ENCODE assay signal across 1 cellular context in genomic region chr16:89917773-89918452, GRCh38.
TF ChIP-seq lines count a peak whose summit lies in the region.

No MANE protein-coding gene starts in this region.

TF ChIP-seq in K562, 482 proteins besides CTCF, POLR2A, EP300 and RAD21 (continued from another document and continues in another):
- TF ChIP-seq NFIC (IDR thresholded peaks at IDR 0.05) (peak; percentile 10; the same call in 1 of the 2 replicates), MYC (IDR thresholded peaks at IDR 0.05; ENCODE audit: low read depth, low read length) (peak; percentile 83), MYC (CRISPR knock-in tag; IDR thresholded peaks at IDR 0.05; ENCODE audit: borderline replicate concordance, low read depth) (no peak), CREBBP (IDR thresholded peaks at IDR 0.05; ENCODE audit: low read depth, low read length) (no peak), KLF1 (tag; IDR thresholded peaks at IDR 0.05) (peak; percentile 77; the same call in 1 of the 2 replicates), MAZ (CRISPR knock-in tag; conservative IDR thresholded peaks at IDR 0.05 in 1 of 2, IDR thresholded peaks at IDR 0.05 in 1 of 2) (peak in 1 of 2 experiments; percentile 15; a peak in 2 of 4 replicates), U2AF2 (optimal IDR thresholded peaks at IDR 0.05; ENCODE audit: low read depth, low read length) (no peak), ARID4B (CRISPR knock-in tag; IDR thresholded peaks at IDR 0.05) (peak; percentile 68; the same call in 1 of the 2 replicates), TEAD1 (CRISPR knock-in tag; IDR thresholded peaks at IDR 0.05) (0 out of 4 replicates have a peak, but pooled peaks of 1 of the 2 experiments have one; percentile 29), ATF6 (CRISPR knock-in tag; IDR thresholded peaks at IDR 0.05) (peak; percentile 58; the same call in 1 of the 2 replicates), ARID1B (IDR thresholded peaks at IDR 0.05) (peak; percentile 15; the same call in 1 of the 2 replicates), HNRNPH1 (optimal IDR thresholded peaks at IDR 0.05; ENCODE audit: low read depth, low read length) (no peak), NR2C2 (CRISPR knock-in tag; IDR thresholded peaks at IDR 0.05) (peak; percentile 33; the same call in 1 of the 2 replicates), NR2C2 (tag; IDR thresholded peaks at IDR 0.05) (no peak), MITF (IDR thresholded peaks at IDR 0.05) (0 out of 2 replicates have a peak, but pooled peaks have one; percentile 11), NFXL1 (CRISPR knock-in tag; IDR thresholded peaks at IDR 0.05) (no peak), HDAC6 (IDR thresholded peaks at IDR 0.05; ENCODE audit: low read depth, low read length) (no peak), MXI1 (IDR thresholded peaks at IDR 0.05; ENCODE audit: low read depth, low read length) (peak; percentile 43; the same call in 1 of the 2 replicates), ZNF592 (IDR thresholded peaks at IDR 0.05) (peak; percentile 93), BRD4 (IDR thresholded peaks at IDR 0.05) (no peak)
- TF ChIP-seq, protein P1, sequence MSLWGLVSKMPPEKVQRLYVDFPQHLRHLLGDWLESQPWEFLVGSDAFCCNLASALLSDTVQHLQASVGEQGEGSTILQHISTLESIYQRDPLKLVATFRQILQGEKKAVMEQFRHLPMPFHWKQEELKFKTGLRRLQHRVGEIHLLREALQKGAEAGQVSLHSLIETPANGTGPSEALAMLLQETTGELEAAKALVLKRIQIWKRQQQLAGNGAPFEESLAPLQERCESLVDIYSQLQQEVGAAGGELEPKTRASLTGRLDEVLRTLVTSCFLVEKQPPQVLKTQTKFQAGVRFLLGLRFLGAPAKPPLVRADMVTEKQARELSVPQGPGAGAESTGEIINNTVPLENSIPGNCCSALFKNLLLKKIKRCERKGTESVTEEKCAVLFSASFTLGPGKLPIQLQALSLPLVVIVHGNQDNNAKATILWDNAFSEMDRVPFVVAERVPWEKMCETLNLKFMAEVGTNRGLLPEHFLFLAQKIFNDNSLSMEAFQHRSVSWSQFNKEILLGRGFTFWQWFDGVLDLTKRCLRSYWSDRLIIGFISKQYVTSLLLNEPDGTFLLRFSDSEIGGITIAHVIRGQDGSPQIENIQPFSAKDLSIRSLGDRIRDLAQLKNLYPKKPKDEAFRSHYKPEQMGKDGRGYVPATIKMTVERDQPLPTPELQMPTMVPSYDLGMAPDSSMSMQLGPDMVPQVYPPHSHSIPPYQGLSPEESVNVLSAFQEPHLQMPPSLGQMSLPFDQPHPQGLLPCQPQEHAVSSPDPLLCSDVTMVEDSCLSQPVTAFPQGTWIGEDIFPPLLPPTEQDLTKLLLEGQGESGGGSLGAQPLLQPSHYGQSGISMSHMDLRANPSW (CRISPR knock-in tag; IDR thresholded peaks at IDR 0.05), result no peak
- TF ChIP-seq, protein P2, sequence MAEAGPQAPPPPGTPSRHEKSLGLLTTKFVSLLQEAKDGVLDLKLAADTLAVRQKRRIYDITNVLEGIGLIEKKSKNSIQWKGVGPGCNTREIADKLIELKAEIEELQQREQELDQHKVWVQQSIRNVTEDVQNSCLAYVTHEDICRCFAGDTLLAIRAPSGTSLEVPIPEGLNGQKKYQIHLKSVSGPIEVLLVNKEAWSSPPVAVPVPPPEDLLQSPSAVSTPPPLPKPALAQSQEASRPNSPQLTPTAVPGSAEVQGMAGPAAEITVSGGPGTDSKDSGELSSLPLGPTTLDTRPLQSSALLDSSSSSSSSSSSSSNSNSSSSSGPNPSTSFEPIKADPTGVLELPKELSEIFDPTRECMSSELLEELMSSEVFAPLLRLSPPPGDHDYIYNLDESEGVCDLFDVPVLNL (CRISPR knock-in tag; IDR thresholded peaks at IDR 0.05; ENCODE audit: low read depth), result 0 out of 2 replicates have a peak, but pooled peaks have one; percentile 44
- TF ChIP-seq, protein P3, sequence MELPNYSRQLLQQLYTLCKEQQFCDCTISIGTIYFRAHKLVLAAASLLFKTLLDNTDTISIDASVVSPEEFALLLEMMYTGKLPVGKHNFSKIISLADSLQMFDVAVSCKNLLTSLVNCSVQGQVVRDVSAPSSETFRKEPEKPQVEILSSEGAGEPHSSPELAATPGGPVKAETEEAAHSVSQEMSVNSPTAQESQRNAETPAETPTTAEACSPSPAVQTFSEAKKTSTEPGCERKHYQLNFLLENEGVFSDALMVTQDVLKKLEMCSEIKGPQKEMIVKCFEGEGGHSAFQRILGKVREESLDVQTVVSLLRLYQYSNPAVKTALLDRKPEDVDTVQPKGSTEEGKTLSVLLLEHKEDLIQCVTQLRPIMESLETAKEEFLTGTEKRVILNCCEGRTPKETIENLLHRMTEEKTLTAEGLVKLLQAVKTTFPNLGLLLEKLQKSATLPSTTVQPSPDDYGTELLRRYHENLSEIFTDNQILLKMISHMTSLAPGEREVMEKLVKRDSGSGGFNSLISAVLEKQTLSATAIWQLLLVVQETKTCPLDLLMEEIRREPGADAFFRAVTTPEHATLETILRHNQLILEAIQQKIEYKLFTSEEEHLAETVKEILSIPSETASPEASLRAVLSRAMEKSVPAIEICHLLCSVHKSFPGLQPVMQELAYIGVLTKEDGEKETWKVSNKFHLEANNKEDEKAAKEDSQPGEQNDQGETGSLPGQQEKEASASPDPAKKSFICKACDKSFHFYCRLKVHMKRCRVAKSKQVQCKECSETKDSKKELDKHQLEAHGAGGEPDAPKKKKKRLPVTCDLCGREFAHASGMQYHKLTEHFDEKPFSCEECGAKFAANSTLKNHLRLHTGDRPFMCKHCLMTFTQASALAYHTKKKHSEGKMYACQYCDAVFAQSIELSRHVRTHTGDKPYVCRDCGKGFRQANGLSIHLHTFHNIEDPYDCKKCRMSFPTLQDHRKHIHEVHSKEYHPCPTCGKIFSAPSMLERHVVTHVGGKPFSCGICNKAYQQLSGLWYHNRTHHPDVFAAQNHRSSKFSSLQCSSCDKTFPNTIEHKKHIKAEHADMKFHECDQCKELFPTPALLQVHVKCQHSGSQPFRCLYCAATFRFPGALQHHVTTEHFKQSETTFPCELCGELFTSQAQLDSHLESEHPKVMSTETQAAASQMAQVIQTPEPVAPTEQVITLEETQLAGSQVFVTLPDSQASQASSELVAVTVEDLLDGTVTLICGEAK (IDR thresholded peaks at IDR 0.05), result peak; percentile 44; the same call in 1 of the 2 replicates
- TF ChIP-seq, protein P3 (CRISPR knock-in tag; IDR thresholded peaks at IDR 0.05), result no peak
- TF ChIP-seq, protein P4, sequence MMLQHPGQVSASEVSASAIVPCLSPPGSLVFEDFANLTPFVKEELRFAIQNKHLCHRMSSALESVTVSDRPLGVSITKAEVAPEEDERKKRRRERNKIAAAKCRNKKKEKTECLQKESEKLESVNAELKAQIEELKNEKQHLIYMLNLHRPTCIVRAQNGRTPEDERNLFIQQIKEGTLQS (IDR thresholded peaks at IDR 0.05), result no peak
- TF ChIP-seq, protein P4 (CRISPR knock-in tag; conservative IDR thresholded peaks at IDR 0.05), result 0 out of 2 replicates have a peak, but pooled peaks have one; percentile 34
